8 cellular contexts compared by ENCODE assay signal in genomic region chr7:128863433-128863989, GRCh38. TPM values are rescaled to one million over a fixed set of nuclear protein-coding genes. Genes with fewer than 3 reads are reported as not detected.
DNase-seq lines count a peak whose midpoint lies in the region; ATAC-seq, FAIRE-seq and TF ChIP-seq lines count a peak whose summit lies in the region.

No MANE protein-coding gene starts in this region.

- H3K4me2 ChIP-seq in fibroblast of lung (ENCODE audit: extremely low read depth, insufficient read depth, low read length) = peak overlapping the region; percentile 74

- DNase-seq in AG09309 (ENCODE audit: low read depth) = no peak
- DNase-seq in GM12891 (ENCODE audit: insufficient read length, low spot score) = peak; percentile 70
- peak; percentile 52 to 73 for DNase-seq in NCI-H524 (lab: John Stamatoyannopoulos, UW)
- DNase-seq in activated T-cell treated with anti-CD3 and anti-CD28 coated beads for 1 hour (ENCODE audit: low read depth) = peak; percentile 20
- peak; percentile 65 to 75 for DNase-seq in fibroblast of lung (ENCODE audit: low read depth in 2 of 2)
- DNase-seq in vagina (ENCODE audit: extremely low spot score in 2 of 2) = no peak

- H3K36me3 ChIP-seq in fibroblast of lung (ENCODE audit: control insufficient read depth, insufficient read depth, low read length) (peaks cover 12% of the 10 kb centered on the region), neutrophil (peaks cover 20% of the 10 kb centered on the region), vagina (peaks cover 0 to 19% of the 10 kb centered on the region in 2 donors)

- H3K9me3 ChIP-seq in fibroblast of lung (ENCODE audit: control insufficient read depth, insufficient read depth, low read depth, low read length) (no peaks in the 10 kb centered on the region), neutrophil (no peaks in the 10 kb centered on the region), vagina (no peaks in the 10 kb centered on the region)

- H3K27me3 ChIP-seq in fibroblast of lung (ENCODE audit: control insufficient read depth, insufficient read depth, low read length) (no peaks in the 10 kb centered on the region), neutrophil (peaks cover 10% of the 10 kb centered on the region), vagina (no peaks in the 10 kb centered on the region)

- TF ChIP-seq POLR2A in GM12891 (IDR thresholded peaks at IDR 0.05; ENCODE audit: low read depth, low read length) (no peak), vagina (IDR thresholded peaks at IDR 0.05) (no peak)

- peak overlapping the region; percentile 95 for H2AFZ ChIP-seq in fibroblast of lung (ENCODE audit: low read length)

- peaks cover 12% of the 10 kb centered on the region for H3K79me2 ChIP-seq in fibroblast of lung (ENCODE audit: control insufficient read depth, insufficient read depth, low read length)

- peak; percentile 71 for FAIRE-seq in GM12891 (lab: Jason Lieb, UNC)

- H3K27ac ChIP-seq in fibroblast of lung (ENCODE audit: insufficient read depth, low read length) (peak overlapping the region; percentile 86), neutrophil (peak overlapping the region; percentile 87), vagina (peak overlapping the region; percentile 90)

- no peaks in the 10 kb centered on the region for H4K20me1 ChIP-seq in fibroblast of lung (ENCODE audit: control insufficient read depth, extremely low read depth, insufficient read depth, low read length)

- H3K4me3 ChIP-seq in AG09309 (ENCODE audit: control insufficient read depth, low read depth, low read length) = peak overlapping the region; percentile 98
- peak overlapping the region; percentile 72 to 98 (median 88) for H3K4me3 ChIP-seq in fibroblast of lung (replicated peaks in 1 of 4; ENCODE audit: control extremely low read depth in 1 of 4, insufficient read depth in 1 of 4, low read depth in 3 of 4, low read length in 4 of 4)
- peak overlapping the region; percentile 81 to 93 for H3K4me3 ChIP-seq in neutrophil (ENCODE audit: low read depth in 1 of 2, low read length in 1 of 2)
- peak overlapping the region; percentile 60 to 95 for H3K4me3 ChIP-seq in vagina

- H3K4me1 ChIP-seq in fibroblast of lung (ENCODE audit: control insufficient read depth, extremely low read depth, insufficient read depth, low read length) = peaks cover 8% of the 10 kb centered on the region
- peaks cover 19 to 22% of the 10 kb centered on the region in 2 experiments for H3K4me1 ChIP-seq in neutrophil (ENCODE audit: control insufficient read depth in 1 of 2, insufficient read depth in 1 of 2, low read depth in 1 of 2, low read length in 1 of 2)
- H3K4me1 ChIP-seq in vagina = peaks cover 69% of the 10 kb centered on the region

- peak overlapping the region; percentile 91 for H3K9ac ChIP-seq in fibroblast of lung (ENCODE audit: insufficient read depth, low read length)

- peak; percentile 35 for ATAC-seq in HG03064 (IDR thresholded peaks at IDR 0.05; ENCODE audit: low read depth, unreplicated experiment)

- intact Hi-C loops in vagina (cut with DNase I) = loop anchor here (10.0 kb wide), 1 partner anchor 129 kb away; the partner anchor contains the start of gene CALU

- TF ChIP-seq CTCF in AG09309 (IDR thresholded peaks at IDR 0.05; ENCODE audit: control insufficient read depth, insufficient read depth, low read depth, low read length, missing control alignments) (peak; percentile 64), fibroblast of lung (conservative IDR thresholded peaks at IDR 0.05 in 1 of 2, IDR thresholded peaks at IDR 0.05 in 1 of 2; ENCODE audit: low read depth in 1 of 2, low read length in 2 of 2) (peak; percentile 47 to 63), neutrophil (IDR thresholded peaks at IDR 0.05) (no peak), vagina (IDR thresholded peaks at IDR 0.05) (peak in 2 of 3 experiments; percentile 18 to 24)

TF ChIP-seq in GM12891, 5 proteins besides CTCF, POLR2A, EP300 and RAD21:
- TF ChIP-seq PAX5 (IDR thresholded peaks at IDR 0.05; ENCODE audit: insufficient read depth, low read length, severe bottlenecking) (no peak), SPI1 (IDR thresholded peaks at IDR 0.05; ENCODE audit: low read depth, low read length) (no peak), POU2F2 (IDR thresholded peaks at IDR 0.05; ENCODE audit: low read depth, low read length) (no peak), POLR2AphosphoS5 (IDR thresholded peaks at IDR 0.05; ENCODE audit: low read depth, low read length) (no peak), TAF1 (IDR thresholded peaks at IDR 0.05; ENCODE audit: low read depth, low read length) (no peak)

RNA-seq across cellular contexts. Expression of gene ATP6V1F, which starts 0.9 kb away (rescaled TPM):
- polyA plus RNA-seq in GM12891 (2012; ENCODE audit: low read depth, missing spikeins) = 253 TPM
- total RNA-seq in fibroblast of lung (124 and 128 TPM in 2 replicates), vagina (119 TPM)
- 167 and 243 TPM in 2 replicates for polyA plus RNA-seq in fibroblast of lung
- polyA plus RNA-seq in fibroblast of lung (2012) = 265 and 296 TPM in 2 replicates
- 67.5 and 82.7 TPM in 2 replicates for polyA minus RNA-seq in fibroblast of lung (ENCODE audit: low replicate concordance)

RNA-seq across cellular contexts. Expression of gene FLNC, which starts 33.3 kb away (rescaled TPM):
- 0.08 TPM for polyA plus RNA-seq in GM12891 (2012; ENCODE audit: low read depth, missing spikeins)
- total RNA-seq in fibroblast of lung (106 and 191 TPM in 2 replicates), vagina (31.9 TPM)
- 29.3 and 55.3 TPM in 2 replicates for polyA plus RNA-seq in fibroblast of lung
- 118 and 176 TPM in 2 replicates for polyA plus RNA-seq in fibroblast of lung (2012)
- 406 and 608 TPM in 2 replicates for polyA minus RNA-seq in fibroblast of lung (ENCODE audit: low replicate concordance)

RNA-seq across cellular contexts. Expression of gene KCP, which starts 47.0 kb away (rescaled TPM):
- polyA plus RNA-seq in GM12891 (2012; ENCODE audit: low read depth, missing spikeins) = 1.3 TPM
- 0.50 and 0.77 TPM in 2 replicates for total RNA-seq in fibroblast of lung
- polyA plus RNA-seq in fibroblast of lung = 0.08 TPM in 1 of 2 replicates, not detected in the other
- 0.09 TPM in 1 of 2 replicates, not detected in the other for polyA plus RNA-seq in fibroblast of lung (2012)
- 0.20 TPM in 1 of 2 replicates, not detected in the other for polyA minus RNA-seq in fibroblast of lung (ENCODE audit: low replicate concordance)
- 1.2 TPM for total RNA-seq in vagina

Comparison
In these comparisons a context has a peak if more than half of its experiments do, and no peak if none do; other contexts are left out.
1. DNase-seq: peak in GM12891 (single experiment), NCI-H524 (2 of 2), activated T-cell treated with anti-CD3 and anti-CD28 coated beads for 1 hour (single experiment) and fibroblast of lung (2 of 2); none in AG09309 (single experiment) and vagina (0 of 2).
2. Peak in every context shown above with its lines, with median percentiles within 50 percentile points of each other: H3K4me3 ChIP-seq and H3K27ac ChIP-seq.